Comparison of ENCODE assay signal across 20 cellular contexts in genomic region chr5:134365604-134366003, GRCh38. TPM values are rescaled to one million over a fixed set of nuclear protein-coding genes. Genes with fewer than 3 reads are reported as not detected.
DNase-seq lines count a peak whose midpoint lies in the region; ATAC-seq, FAIRE-seq and TF ChIP-seq lines count a peak whose summit lies in the region.
"Had no signal": no experiment of that assay in that cellular context is flagged by ENCODE, and none has a peak within 500 bp of the region (broad histone marks: within the 10 kb centered on the region; RNA-seq: fewer than 3 reads in every experiment).

No MANE protein-coding gene starts in this region.

- peaks cover 34% of the 10 kb centered on the region for H3K4me1 ChIP-seq in HepG2 (ENCODE audit: insufficient read depth, low read length)
- H3K4me1 ChIP-seq in right lobe of liver: peaks cover 0 to 10% (median 3%) of the 10 kb centered on the region in 4 donors
- peaks cover 19% of the 10 kb centered on the region for H3K4me1 ChIP-seq in OCI-LY7 (ENCODE audit: insufficient read depth, low read length, poor library complexity, severe bottlenecking)
- H3K4me1 ChIP-seq in spleen: peaks cover 13 to 45% (median 29%) of the 10 kb centered on the region in 6 donors

- POLR2A ChIA-PET in HepG2 (lab: Yijun Ruan, JAX): no interaction called here
- POLR2A ChIA-PET in OCI-LY7 (lab: Charles Lee): interaction anchor here (0.5 kb wide), 1 partner anchor 34 kb away, joined by 3 read pairs; no protein-coding TSS in a partner anchor

- peak overlapping the region; percentile 7 for H3K4me3 Mint-ChIP-seq in glutamatergic neuron (ENCODE audit: unreplicated experiment)

- no peaks in the 10 kb centered on the region for H3K9me2 ChIP-seq in OCI-LY7 (ENCODE audit: insufficient read depth, low read length)

- TF ChIP-seq POLR2A in HepG2 (IDR thresholded peaks at IDR 0.05; ENCODE audit: insufficient read depth in 1 of 2, low read depth in 2 of 2, low read length in 2 of 2) (no peak), right lobe of liver (IDR thresholded peaks at IDR 0.05) (no peak), spleen (IDR thresholded peaks at IDR 0.05) (no peak)

- peaks cover 4% of the 10 kb centered on the region for H3K4me1 Mint-ChIP-seq in glutamatergic neuron (ENCODE audit: low read depth, unreplicated experiment)

- CTCF ChIA-PET in HepG2 (lab: Yijun Ruan, JAX; ENCODE audit: low intra/inter-chr PET ratio, low total read pairs) (no interaction called here), OCI-LY7 (lab: Charles Lee; ENCODE audit: unreplicated experiment) (no interaction called here)

- H3K27ac ChIP-seq in HepG2 (ENCODE audit: extremely low read length, insufficient read depth, low read length) (no peak overlapping the region), right lobe of liver (no peak overlapping the region), OCI-LY7 (ENCODE audit: low read depth, low read length, poor library complexity, severe bottlenecking) (no peak overlapping the region), spleen (no peak overlapping the region)
- H3K27ac ChIP-seq: adrenal gland, foreskin keratinocyte, sigmoid colon had no signal

- H3K4me3 ChIP-seq in HepG2 (replicated peaks in 1 of 3; ENCODE audit: insufficient read depth in 1 of 3, low read depth in 2 of 3, low read length in 3 of 3) (no peak overlapping the region), right lobe of liver (no peak overlapping the region), OCI-LY7 (ENCODE audit: low read depth, low read length, poor library complexity, severe bottlenecking) (no peak overlapping the region), spleen (no peak overlapping the region)
- H3K4me3 ChIP-seq: lung had no signal

- H3K9ac ChIP-seq in HepG2 (ENCODE audit: insufficient read depth, low read depth, low read length): no peak overlapping the region

- no peak for ATAC-seq in HepG2
- no peak for ATAC-seq in right lobe of liver
- ATAC-seq: foreskin keratinocyte, Right ventricle myocardium inferior had no signal

- WGBS in HepG2 (ENCODE audit: low lambda C conversion rate): 87% methylated on average over 1 of the region's 1 CpG
- WGBS in right lobe of liver (ENCODE audit: insufficient coverage, low coverage, low lambda C conversion rate, missing lambda C conversion rate): 100% methylated on average over 1 of the region's 1 CpG
- WGBS in spleen, 5 donors: 93 to 100% (median 97%) methylated on average over 1 of the region's 1 CpG

- BruUV-seq in HepG2 (replicated peaks; lab: Mats Ljungman, UMichigan) (no TSS peak), OCI-LY7 (replicated peaks; lab: Mats Ljungman, UMichigan) (no TSS peak)

- TF ChIP-seq EP300 in HepG2 (IDR thresholded peaks at IDR 0.05; ENCODE audit: low read depth in 2 of 2, low read length in 2 of 2) (no peak), HepG2 (CRISPR knock-in tag; IDR thresholded peaks at IDR 0.05; ENCODE audit: borderline replicate concordance) (no peak)

- peaks cover 12% of the 10 kb centered on the region for H3K79me2 ChIP-seq in HepG2 (ENCODE audit: insufficient read depth, low read length)
- peaks cover 11% of the 10 kb centered on the region for H3K79me2 ChIP-seq in OCI-LY7 (ENCODE audit: insufficient read depth, low read depth, low read length)

- intact Hi-C loops in HepG2 (cut with micrococcal nuclease; ENCODE audit: unreplicated experiment) (no loop called here), right lobe of liver (cut with DNase I) (no loop called here), OCI-LY7 (cut with micrococcal nuclease; ENCODE audit: unreplicated experiment) (no loop called here), posterior vena cava (cut with DNase I) (loop anchor here in 1 of 2 donors (10.0 kb wide), 1 partner anchor 1419 kb away; no protein-coding TSS in a partner anchor), spleen (cut with DNase I; ENCODE audit: low total_unique reads) (no loop called here)

- DNase-seq in HepG2 (ENCODE audit: low spot score): no peak
- DNase-seq in right lobe of liver: no peak
- DNase-seq in OCI-LY7 (ENCODE audit: low spot score): no peak
- DNase-seq in glutamatergic neuron: no peak
- no peak for DNase-seq in NCI-H510A (lab: John Stamatoyannopoulos, UW)
- no peak for DNase-seq in posterior vena cava (ENCODE audit: low spot score)
- no peak for DNase-seq in NCI-H1930 (lab: John Stamatoyannopoulos, UW)
- no peak for DNase-seq in spleen
- DNase-seq: activated CD4-positive, alpha-beta T cell treated with anti-CD3 and anti-CD28 coated beads for 48 hours; adrenal gland; central memory CD4-positive, alpha-beta T cell; foreskin keratinocyte; NCI-H1436 treated with DMSO at 0.1 percent for 48 hours; NCI-H2227 treated with DMSO at 0.1 percent for 48 hours; nucleus accumbens; sigmoid colon; trophoblast cell had no signal

- H3K36me3 Mint-ChIP-seq in glutamatergic neuron (ENCODE audit: unreplicated experiment): no peaks in the 10 kb centered on the region

- peaks cover 7% of the 10 kb centered on the region for H3K9me3 Mint-ChIP-seq in glutamatergic neuron (ENCODE audit: unreplicated experiment)

- H2AFZ ChIP-seq in HepG2 (ENCODE audit: low read length) (no peak overlapping the region), OCI-LY7 (ENCODE audit: low read length) (no peak overlapping the region)

- H3K36me3 ChIP-seq in HepG2 (replicated peaks in 1 of 2; ENCODE audit: control insufficient read depth in 1 of 2, insufficient read depth in 2 of 2, low read length in 2 of 2): no peaks in the 10 kb centered on the region
- no peaks in the 10 kb centered on the region for H3K36me3 ChIP-seq in right lobe of liver
- H3K36me3 ChIP-seq in OCI-LY7 (ENCODE audit: insufficient read depth, low read length): no peaks in the 10 kb centered on the region
- H3K36me3 ChIP-seq in spleen: no peaks in the 10 kb centered on the region
- H3K36me3 ChIP-seq: adrenal gland, sigmoid colon had no signal

- no peak for TF ChIP-seq RAD21 in HepG2 (CRISPR knock-in tag; IDR thresholded peaks at IDR 0.05)

- H3K27me3 ChIP-seq in HepG2 (ENCODE audit: control insufficient read depth in 1 of 2, insufficient read depth in 2 of 2, low read length in 2 of 2): no peaks in the 10 kb centered on the region; a peak in 1 of 5 replicates
- H3K27me3 ChIP-seq in right lobe of liver: no peaks in the 10 kb centered on the region
- no peaks in the 10 kb centered on the region for H3K27me3 ChIP-seq in spleen (replicated peaks in 1 of 7)
- H3K27me3 ChIP-seq: adrenal gland, foreskin keratinocyte, sigmoid colon had no signal

- no peaks in the 10 kb centered on the region for H3K9me3 ChIP-seq in HepG2 (ENCODE audit: low read length)
- no peaks in the 10 kb centered on the region for H3K9me3 ChIP-seq in right lobe of liver
- H3K9me3 ChIP-seq in OCI-LY7 (ENCODE audit: low read length): no peaks in the 10 kb centered on the region
- H3K9me3 ChIP-seq in spleen: no peaks in the 10 kb centered on the region
- H3K9me3 ChIP-seq: adrenal gland, sigmoid colon had no signal

- H3K4me2 ChIP-seq in HepG2 (ENCODE audit: low read depth, low read length) (peak overlapping the region; percentile 72; the same call in 1 of the 2 replicates), OCI-LY7 (ENCODE audit: low read length) (peak overlapping the region; percentile 72; the same call in 1 of the 2 replicates)

- in situ Hi-C loops in HepG2 (cut with HindIII; ENCODE audit: extremely low pct_ligation_motif_present, low pct_unique_long_range_greater_than_20kb): no loop called here

- H4K20me1 ChIP-seq in HepG2 (ENCODE audit: insufficient read depth, low read length) (no peaks in the 10 kb centered on the region), OCI-LY7 (ENCODE audit: insufficient read depth, low read length) (no peaks in the 10 kb centered on the region)

- peaks cover 6% of the 10 kb centered on the region for H3K27me3 Mint-ChIP-seq in glutamatergic neuron (ENCODE audit: unreplicated experiment)

- H3K27ac Mint-ChIP-seq in glutamatergic neuron (ENCODE audit: unreplicated experiment): no peak overlapping the region

- FAIRE-seq in HepG2 (lab: Jason Lieb, UNC): no peak
- FAIRE-seq: endometrium had no signal

- TF ChIP-seq CTCF in HepG2 (CRISPR knock-in tag; IDR thresholded peaks at IDR 0.05): no peak
- no peak for TF ChIP-seq CTCF in right lobe of liver (IDR thresholded peaks at IDR 0.05)
- no peak for TF ChIP-seq CTCF in OCI-LY7 (conservative IDR thresholded peaks at IDR 0.05; ENCODE audit: low read length)
- no peak for TF ChIP-seq CTCF in glutamatergic neuron (IDR thresholded peaks at IDR 0.05; ENCODE audit: partially characterized antibody, unreplicated experiment)
- TF ChIP-seq CTCF in spleen (IDR thresholded peaks at IDR 0.05 in 8 of 11, conservative IDR thresholded peaks at IDR 0.05 in 3 of 11): no peak

RNA-seq across cellular contexts. Expression of gene CDKL3, which starts 1.4 kb away (rescaled TPM):
- total RNA-seq in HepG2 (2016; rRNA removed; fragmentation: Illumina TruSeq; extraction: Trizol): 2.2 and 4.5 TPM in 2 replicates
- total RNA-seq in HepG2 (2016; cell fraction: cytosol; rRNA removed; fragmentation: Illumina TruSeq; extraction: Trizol; ENCODE audit: low read depth): 1.3 and 3.9 TPM in 2 replicates
- total RNA-seq in HepG2 (2016; cell fraction: insoluble cytoplasmic fraction; rRNA removed; fragmentation: Illumina TruSeq; extraction: Trizol): 2.9 and 3.7 TPM in 2 replicates
- 2.3 and 4.5 TPM in 2 replicates for total RNA-seq in HepG2 (2016; cell fraction: membrane; rRNA removed; fragmentation: Illumina TruSeq; extraction: Trizol)
- total RNA-seq in HepG2 (2016; cell fraction: nucleus; rRNA removed; fragmentation: Illumina TruSeq; extraction: Trizol): 0.68 and 1.2 TPM in 2 replicates
- 4.1 and 4.3 TPM in 2 replicates for polyA plus RNA-seq in HepG2 (2011; rRNA removed)
- polyA plus RNA-seq in HepG2 (2011; cell fraction: cytosol; rRNA removed): 0.63 and 1.5 TPM in 2 replicates
- polyA plus RNA-seq in HepG2 (2011; cell fraction: nucleus; rRNA removed): 1.3 and 1.7 TPM in 2 replicates
- polyA plus RNA-seq in HepG2 (2012): 3.8 and 7.8 TPM in 2 replicates
- polyA plus RNA-seq in HepG2 (2016; cell fraction: cytosol; fragmentation: Illumina TruSeq; extraction: Trizol; ENCODE audit: low read depth): 1.5 and 1.6 TPM in 2 replicates
- polyA plus RNA-seq in HepG2 (2016; cell fraction: insoluble cytoplasmic fraction; fragmentation: Illumina TruSeq; extraction: Trizol; ENCODE audit: low read depth): 2.5 and 2.9 TPM in 2 replicates
- polyA plus RNA-seq in HepG2 (2016; cell fraction: membrane; fragmentation: Illumina TruSeq; extraction: Trizol; ENCODE audit: low read depth): 1.9 and 2.0 TPM in 2 replicates
- 1.5 and 3.4 TPM in 2 replicates for polyA plus RNA-seq in HepG2 (2016; cell fraction: nucleus; fragmentation: Illumina TruSeq; extraction: Trizol; ENCODE audit: insufficient read depth, low read depth)
- 0.58 TPM in 1 of 2 replicates, not detected in the other for polyA minus RNA-seq in HepG2 (2011; rRNA and poly(A)+ RNA removed; ENCODE audit: low replicate concordance)
- polyA minus RNA-seq in HepG2 (2011; cell fraction: cytosol; rRNA and poly(A)+ RNA removed): 1.1 TPM in 1 of 2 replicates, not detected in the other
- 0.90 TPM in 1 of 2 replicates, not detected in the other for polyA minus RNA-seq in HepG2 (2011; cell fraction: nucleus; rRNA and poly(A)+ RNA removed)
- total RNA-seq in right lobe of liver: 1 to 10 TPM in 2 of 6 experiments, under 1 TPM in 3, not detected in 1; 0.39 to 1.6 (median 0.98) TPM
- 0.57 and 0.70 TPM in 2 replicates for total RNA-seq in OCI-LY7 (2014; rRNA removed; shearing (Covaris generic))
- 3.3 and 4.0 TPM in 2 replicates for total RNA-seq in OCI-LY7 (2022)
- 4.2 TPM for total RNA-seq in glutamatergic neuron (ENCODE audit: unreplicated experiment)
- total RNA-seq in posterior vena cava: 1 to 10 TPM; 4.3 to 5.1 TPM
- 1 to 10 TPM in 3 of 7 donors, under 1 TPM in 1, not detected in 3; 0.87 to 2.9 (median 1.3) TPM for total RNA-seq in spleen
- polyA plus RNA-seq in spleen: 1 to 10 TPM; 1.5 to 2.5 (median 2.5) TPM

RNA-seq across cellular contexts. Expression of gene UBE2B, which starts 5.8 kb away (rescaled TPM):
- total RNA-seq in HepG2 (2016; rRNA removed; fragmentation: Illumina TruSeq; extraction: Trizol): 25.2 and 56.7 TPM in 2 replicates
- 16.1 and 17.6 TPM in 2 replicates for total RNA-seq in HepG2 (2016; cell fraction: cytosol; rRNA removed; fragmentation: Illumina TruSeq; extraction: Trizol; ENCODE audit: low read depth)
- total RNA-seq in HepG2 (2016; cell fraction: insoluble cytoplasmic fraction; rRNA removed; fragmentation: Illumina TruSeq; extraction: Trizol): 29.1 and 44.6 TPM in 2 replicates
- 26.0 and 31.6 TPM in 2 replicates for total RNA-seq in HepG2 (2016; cell fraction: membrane; rRNA removed; fragmentation: Illumina TruSeq; extraction: Trizol)
- 26.2 and 31.7 TPM in 2 replicates for total RNA-seq in HepG2 (2016; cell fraction: nucleus; rRNA removed; fragmentation: Illumina TruSeq; extraction: Trizol)
- 35.1 and 56.0 TPM in 2 replicates for polyA plus RNA-seq in HepG2 (2011; rRNA removed)
- polyA plus RNA-seq in HepG2 (2011; cell fraction: cytosol; rRNA removed): 18.5 and 31.0 TPM in 2 replicates
- polyA plus RNA-seq in HepG2 (2011; cell fraction: nucleus; rRNA removed): 12.3 and 14.0 TPM in 2 replicates
- polyA plus RNA-seq in HepG2 (2012): 85.2 and 106 TPM in 2 replicates
- 101 and 112 TPM in 2 replicates for polyA plus RNA-seq in HepG2 (2016; cell fraction: cytosol; fragmentation: Illumina TruSeq; extraction: Trizol; ENCODE audit: low read depth)
- 182 and 192 TPM in 2 replicates for polyA plus RNA-seq in HepG2 (2016; cell fraction: insoluble cytoplasmic fraction; fragmentation: Illumina TruSeq; extraction: Trizol; ENCODE audit: low read depth)
- 120 and 123 TPM in 2 replicates for polyA plus RNA-seq in HepG2 (2016; cell fraction: membrane; fragmentation: Illumina TruSeq; extraction: Trizol; ENCODE audit: low read depth)
- polyA plus RNA-seq in HepG2 (2016; cell fraction: nucleus; fragmentation: Illumina TruSeq; extraction: Trizol; ENCODE audit: insufficient read depth, low read depth): 90.3 and 94.9 TPM in 2 replicates
- polyA minus RNA-seq in HepG2 (2011; rRNA and poly(A)+ RNA removed; ENCODE audit: low replicate concordance): 10.4 and 11.4 TPM in 2 replicates
- 32.0 and 33.5 TPM in 2 replicates for polyA minus RNA-seq in HepG2 (2011; cell fraction: cytosol; rRNA and poly(A)+ RNA removed)
- polyA minus RNA-seq in HepG2 (2011; cell fraction: nucleus; rRNA and poly(A)+ RNA removed): 29.6 and 45.0 TPM in 2 replicates
- total RNA-seq in right lobe of liver: 10 to 100 TPM; 23.4 to 56.2 (median 37.9) TPM
- total RNA-seq in OCI-LY7 (2014; rRNA removed; shearing (Covaris generic)): 7.6 and 26.4 TPM in 2 replicates
- total RNA-seq in OCI-LY7 (2022): 70.3 and 79.8 TPM in 2 replicates
- 67.3 TPM for total RNA-seq in glutamatergic neuron (ENCODE audit: unreplicated experiment)
- 10 to 100 TPM; 78.7 to 93.5 TPM for total RNA-seq in posterior vena cava
- total RNA-seq in spleen: 100 to 1,000 TPM in 5 of 7 donors, 10 to 100 TPM in 2; 67.7 to 117 (median 102) TPM
- polyA plus RNA-seq in spleen: 100 to 1,000 TPM in 1 of 3 donors, 10 to 100 TPM in 2; 97.0 to 112 (median 98.7) TPM

RNA-seq across cellular contexts. Expression of gene CDKN2AIPNL, which starts 46.1 kb away (rescaled TPM):
- 46.5 and 51.2 TPM in 2 replicates for total RNA-seq in HepG2 (2016; rRNA removed; fragmentation: Illumina TruSeq; extraction: Trizol)
- total RNA-seq in HepG2 (2016; cell fraction: cytosol; rRNA removed; fragmentation: Illumina TruSeq; extraction: Trizol; ENCODE audit: low read depth): 43.9 and 45.2 TPM in 2 replicates
- 51.0 and 57.6 TPM in 2 replicates for total RNA-seq in HepG2 (2016; cell fraction: insoluble cytoplasmic fraction; rRNA removed; fragmentation: Illumina TruSeq; extraction: Trizol)
- total RNA-seq in HepG2 (2016; cell fraction: membrane; rRNA removed; fragmentation: Illumina TruSeq; extraction: Trizol): 82.5 and 85.3 TPM in 2 replicates
- total RNA-seq in HepG2 (2016; cell fraction: nucleus; rRNA removed; fragmentation: Illumina TruSeq; extraction: Trizol): 16.1 and 18.5 TPM in 2 replicates
- 13.5 and 17.4 TPM in 2 replicates for polyA plus RNA-seq in HepG2 (2011; rRNA removed)
- 15.3 and 17.9 TPM in 2 replicates for polyA plus RNA-seq in HepG2 (2011; cell fraction: cytosol; rRNA removed)
- polyA plus RNA-seq in HepG2 (2011; cell fraction: nucleus; rRNA removed): 3.4 and 4.0 TPM in 2 replicates
- polyA plus RNA-seq in HepG2 (2012): 16.4 and 22.9 TPM in 2 replicates
- 45.6 and 53.1 TPM in 2 replicates for polyA plus RNA-seq in HepG2 (2016; cell fraction: cytosol; fragmentation: Illumina TruSeq; extraction: Trizol; ENCODE audit: low read depth)
- polyA plus RNA-seq in HepG2 (2016; cell fraction: insoluble cytoplasmic fraction; fragmentation: Illumina TruSeq; extraction: Trizol; ENCODE audit: low read depth): 52.5 and 57.0 TPM in 2 replicates
- 72.1 and 73.9 TPM in 2 replicates for polyA plus RNA-seq in HepG2 (2016; cell fraction: membrane; fragmentation: Illumina TruSeq; extraction: Trizol; ENCODE audit: low read depth)
- polyA plus RNA-seq in HepG2 (2016; cell fraction: nucleus; fragmentation: Illumina TruSeq; extraction: Trizol; ENCODE audit: insufficient read depth, low read depth): 25.5 and 28.1 TPM in 2 replicates
- polyA minus RNA-seq in HepG2 (2011; rRNA and poly(A)+ RNA removed; ENCODE audit: low replicate concordance): 7.8 TPM in 2 replicates
- polyA minus RNA-seq in HepG2 (2011; cell fraction: cytosol; rRNA and poly(A)+ RNA removed): 5.6 and 10.3 TPM in 2 replicates
- polyA minus RNA-seq in HepG2 (2011; cell fraction: nucleus; rRNA and poly(A)+ RNA removed): 5.3 and 6.8 TPM in 2 replicates
- total RNA-seq in right lobe of liver: 10 to 100 TPM in 2 of 6 experiments, 1 to 10 TPM in 4; 5.1 to 10.8 (median 7.8) TPM
- total RNA-seq in OCI-LY7 (2014; rRNA removed; shearing (Covaris generic)): 40.5 and 47.8 TPM in 2 replicates
- 45.7 and 45.8 TPM in 2 replicates for total RNA-seq in OCI-LY7 (2022)
- total RNA-seq in glutamatergic neuron (ENCODE audit: unreplicated experiment): 41.3 TPM
- total RNA-seq in posterior vena cava: 10 to 100 TPM; 18.8 to 19.4 TPM
- total RNA-seq in spleen: 10 to 100 TPM; 13.1 to 16.5 (median 14.2) TPM
- polyA plus RNA-seq in spleen: 10 to 100 TPM; 24.5 to 42.7 (median 30.8) TPM
